In genomic region chr1:64675718-64676345, GRCh38 we compare ENCODE assay signal across 8 cellular contexts.
A peak's percentile ranks its signal among the peaks of the same experiment; 100 is the strongest.
DNase-seq lines count a peak whose midpoint lies in the region; ATAC-seq, FAIRE-seq and TF ChIP-seq lines count a peak whose summit lies in the region.

No MANE protein-coding gene starts in this region.

- POLR2A ChIA-PET in RWPE1 (lab: Yijun Ruan, JAX; ENCODE audit: low non-redundant PET) = no interaction called here

- H3K4me3 ChIP-seq in foreskin fibroblast (ENCODE audit: low read depth in 1 of 2, low read length in 2 of 2) = no peak overlapping the region

- no peak overlapping the region for H3K27ac ChIP-seq in RWPE1

- DNase-seq in ACHN (peak; percentile 5), GM20000 (ENCODE audit: low spot score) (peak; percentile 34), RWPE1 (ENCODE audit: low spot score) (peak; percentile 10), foreskin fibroblast (peak; percentile 16 to 57), urothelium cell line (ENCODE audit: low spot score) (peak; percentile 20), putamen (ENCODE audit: low spot score) (no peak)
- no peak for DNase-seq in activated CD8-positive, alpha-beta memory T cell treated with anti-CD3 and anti-CD28 coated beads, Interleukin-2, amount 50 U/mL, for 4 hours

- ATAC-seq in GM19324 (IDR thresholded peaks at IDR 0.05; ENCODE audit: low FRiP score, unreplicated experiment) = no peak

- FAIRE-seq in urothelium cell line (lab: Jason Lieb, UNC) = no peak

- CTCF ChIA-PET in RWPE1 (lab: Yijun Ruan, JAX) = interaction anchor here (0.6 to 1.3 kb wide), 12 partner anchors 10 to 611 kb away, joined by 3 to 6 read pairs (median 3); no protein-coding TSS in a partner anchor

- in situ Hi-C loops in ACHN (cut with HindIII; ENCODE audit: low pct_ligation_motif_present, low pct_unique_long_range_greater_than_20kb, low sequenced_read_pairs) = no loop called here

- TF ChIP-seq CTCF in GM20000 (IDR thresholded peaks at IDR 0.05; ENCODE audit: extremely low read depth, missing control alignments) (peak; percentile 19), RWPE1 (conservative IDR thresholded peaks at IDR 0.05; ENCODE audit: low read depth) (peak; percentile 44; the same call in 1 of the 2 replicates), foreskin fibroblast (IDR thresholded peaks at IDR 0.05; ENCODE audit: low read depth, low read length) (peak; percentile 63)

Comparison
In these comparisons a context has a peak if more than half of its experiments do, and no peak if none do; other contexts are left out.
1. DNase-seq: peak in ACHN (single experiment), GM20000 (single experiment), RWPE1 (single experiment), foreskin fibroblast (2 of 2) and urothelium cell line (single experiment); none in activated CD8-positive, alpha-beta memory T cell treated with anti-CD3 and anti-CD28 coated beads, Interleukin-2, amount 50 U/mL, for 4 hours (single experiment) and putamen (single experiment).
2. Peak in every context shown above with its lines, with median percentiles within 50 percentile points of each other: CTCF ChIP-seq.